8 cellular contexts compared by ENCODE assay signal in the genomic region with DNA sequence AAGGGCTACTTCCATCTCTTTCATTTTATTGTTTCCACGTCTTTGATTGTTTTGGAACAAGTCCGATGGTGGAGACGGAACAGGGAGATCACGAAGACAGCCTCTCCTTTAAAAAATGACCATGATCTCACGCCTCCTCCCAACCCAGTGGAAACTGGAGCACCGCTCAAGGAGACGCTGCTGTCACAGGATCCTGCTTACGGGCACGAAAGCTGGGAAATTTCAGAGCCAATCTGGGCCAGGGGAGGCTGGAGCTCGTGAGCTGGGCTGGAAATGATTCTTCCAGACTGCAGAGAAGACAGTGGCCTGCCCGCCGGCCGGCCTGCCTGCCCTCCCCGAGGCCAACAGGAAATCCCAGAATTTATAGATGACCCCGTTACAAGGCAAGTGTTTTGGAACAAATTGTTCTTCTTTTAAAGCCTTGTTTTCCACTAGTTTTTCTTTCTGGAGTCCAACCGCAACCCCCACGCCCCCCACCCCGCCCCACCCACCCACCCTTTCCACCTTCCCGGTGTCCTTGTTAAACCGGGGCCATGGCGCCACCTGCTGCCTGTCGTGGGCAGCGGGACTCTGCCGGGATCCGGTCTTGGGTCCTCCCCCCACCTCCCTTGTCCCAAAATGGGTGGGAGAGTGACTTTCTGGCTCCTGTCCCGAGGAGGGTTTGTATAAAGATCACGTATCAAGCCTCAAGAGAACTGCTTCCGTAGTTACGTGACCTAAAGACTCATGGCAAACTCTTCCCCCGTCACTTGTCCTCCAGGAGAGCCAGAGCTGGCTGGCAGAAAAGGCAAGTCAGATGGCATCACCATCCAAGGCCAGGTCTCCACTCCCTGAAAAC. TPM values are rescaled to one million over a fixed set of nuclear protein-coding genes. Genes with fewer than 3 reads are reported as not detected.
DNase-seq lines count a peak whose midpoint lies in the region; ATAC-seq, FAIRE-seq and TF ChIP-seq lines count a peak whose summit lies in the region.

No MANE protein-coding gene starts in this region.

- no peaks in the 10 kb centered on the region for H3K27me3 Mint-ChIP-seq in CD4-positive, alpha-beta T cell

- no peaks in the 10 kb centered on the region for H3K9me3 Mint-ChIP-seq in CD4-positive, alpha-beta T cell

- no peak for TF ChIP-seq POLR2A in spleen (IDR thresholded peaks at IDR 0.05)

- H3K4me3 ChIP-seq in WI38 (ENCODE audit: low read depth, low read length) (peak overlapping the region; percentile 10; the same call in 1 of the 2 replicates), bronchial epithelial cell (ENCODE audit: low read depth, low read length) (peak overlapping the region; percentile 38), spleen (peak overlapping the region in 3 of 8 donors; percentile 7 to 59 (median 22))

- DNase-seq in CD4-positive, alpha-beta T cell, result peak; percentile 44 to 65 (median 52)
- DNase-seq in HEK293T (ENCODE audit: extremely low spot score) (peak; percentile 80), bronchial epithelial cell (ENCODE audit: low read depth) (no peak), islet precursor cell (peak; percentile 90), spleen (peak; percentile 94)

- H3K36me3 ChIP-seq in bronchial epithelial cell (ENCODE audit: control insufficient read depth, insufficient read depth, low read length) (no peaks in the 10 kb centered on the region), spleen (no peaks in the 10 kb centered on the region)

- peaks cover 0 to 50% (median 25%) of the 10 kb centered on the region in 6 donors for H3K4me1 ChIP-seq in spleen

- peak; percentile 67 for TF ChIP-seq CTCF in CD4-positive, alpha-beta T cell (IDR thresholded peaks at IDR 0.05)
- peak; percentile 62 for TF ChIP-seq CTCF in WI38 (IDR thresholded peaks at IDR 0.05; ENCODE audit: low read depth, low read length)
- peak; percentile 70 for TF ChIP-seq CTCF in bronchial epithelial cell (IDR thresholded peaks at IDR 0.05; ENCODE audit: insufficient read depth, low read length, severe bottlenecking)
- TF ChIP-seq CTCF in spleen (IDR thresholded peaks at IDR 0.05 in 8 of 11, conservative IDR thresholded peaks at IDR 0.05 in 3 of 11), result peak in 9 of 11 experiments; percentile 31 to 82 (median 73)

- intact Hi-C loops in CD4-positive, alpha-beta T cell (cut with DNase I, micrococcal nuclease), result loop anchor here (2.0 to 10.0 kb wide), 9 partner anchors 47 to 601 kb away; a partner anchor contains a TSS
- intact Hi-C loops in spleen (cut with DNase I; ENCODE audit: low total_unique reads), result loop anchor here (10.0 kb wide), 3 partner anchors 325 to 605 kb away; a partner anchor contains a TSS

- H3K27me3 ChIP-seq in CD4-positive, alpha-beta T cell (ENCODE audit: control insufficient read depth, insufficient read depth, low read length), result no peaks in the 10 kb centered on the region
- H3K27me3 ChIP-seq in bronchial epithelial cell (ENCODE audit: control insufficient read depth, insufficient read depth, low read length) (no peaks in the 10 kb centered on the region), spleen (replicated peaks in 1 of 7) (peaks cover 0 to 7% (median 0%) of the 10 kb centered on the region in 7 donors)

- H3K9me3 ChIP-seq in CD4-positive, alpha-beta T cell (ENCODE audit: control insufficient read depth, low read length), result no peaks in the 10 kb centered on the region
- H3K9me3 ChIP-seq in spleen, result no peaks in the 10 kb centered on the region

- peaks cover 37% of the 10 kb centered on the region for H3K4me1 Mint-ChIP-seq in CD4-positive, alpha-beta T cell (ENCODE audit: low read depth)

- 16 to 28% (median 23%) methylated on average over 30 of the region's 30 CpGs for WGBS in spleen, 5 donors

- no peak overlapping the region for H3K27ac ChIP-seq in CD4-positive, alpha-beta T cell (ENCODE audit: low read depth, low read length)
- peak overlapping the region; percentile 36 to 82 (median 66) for H3K27ac ChIP-seq in spleen

- no peak overlapping the region for H3K27ac Mint-ChIP-seq in CD4-positive, alpha-beta T cell

- POLR2A ChIA-PET in CD4-positive, alpha-beta T cell (lab: Charles Lee), result interaction anchor here (0.7 to 1.0 kb wide), 2 partner anchors 40 to 511 kb away, joined by 3 read pairs; a partner anchor contains a TSS
- POLR2A ChIA-PET in HEK293T (lab: Yijun Ruan, JAX), result no interaction called here

- H3K4me3 Mint-ChIP-seq in CD4-positive, alpha-beta T cell, result no peak overlapping the region

- ATAC-seq in CD4-positive, alpha-beta T cell (ENCODE audit: poor library complexity), result peak; percentile 64
- no peak for ATAC-seq in GM21619 (IDR thresholded peaks at IDR 0.05; ENCODE audit: unreplicated experiment)
- ATAC-seq in HG03521 (IDR thresholded peaks at IDR 0.05; ENCODE audit: unreplicated experiment), result no peak

- CTCF ChIA-PET in CD4-positive, alpha-beta T cell (lab: Charles Lee), result interaction anchor here (0.6 to 1.4 kb wide), 4 partner anchors 9 to 458 kb away, joined by 3 read pairs; no protein-coding TSS in a partner anchor
- CTCF ChIA-PET in HEK293T (lab: Yijun Ruan, JAX), result interaction anchor here (0.7 to 1.2 kb wide), 4 partner anchors 11 to 458 kb away, joined by 3 to 4 read pairs (median 3); no protein-coding TSS in a partner anchor

- no peaks in the 10 kb centered on the region for H3K36me3 Mint-ChIP-seq in CD4-positive, alpha-beta T cell (ENCODE audit: low read depth)

- no peak for FAIRE-seq in bronchial epithelial cell (lab: Jason Lieb, UNC)

TF ChIP-seq in HEK293T, 16 proteins besides CTCF, POLR2A, EP300 and RAD21:
- TF ChIP-seq ZNF384 (IDR thresholded peaks at IDR 0.05) (no peak), FOXK2 (IDR thresholded peaks at IDR 0.05) (no peak), ARNT (IDR thresholded peaks at IDR 0.05) (no peak), HDGF (IDR thresholded peaks at IDR 0.05; ENCODE audit: borderline replicate concordance) (no peak), CTBP1 (IDR thresholded peaks at IDR 0.05; ENCODE audit: borderline replicate concordance) (no peak), FOXA1 (IDR thresholded peaks at IDR 0.05) (no peak), BHLHE40 (IDR thresholded peaks at IDR 0.05; ENCODE audit: borderline replicate concordance) (no peak), L3MBTL2 (conservative IDR thresholded peaks at IDR 0.05) (no peak), ELF4 (IDR thresholded peaks at IDR 0.05) (no peak), SP1 (IDR thresholded peaks at IDR 0.05) (no peak), NFRKB (IDR thresholded peaks at IDR 0.05) (no peak)
- TF ChIP-seq, protein P1, sequence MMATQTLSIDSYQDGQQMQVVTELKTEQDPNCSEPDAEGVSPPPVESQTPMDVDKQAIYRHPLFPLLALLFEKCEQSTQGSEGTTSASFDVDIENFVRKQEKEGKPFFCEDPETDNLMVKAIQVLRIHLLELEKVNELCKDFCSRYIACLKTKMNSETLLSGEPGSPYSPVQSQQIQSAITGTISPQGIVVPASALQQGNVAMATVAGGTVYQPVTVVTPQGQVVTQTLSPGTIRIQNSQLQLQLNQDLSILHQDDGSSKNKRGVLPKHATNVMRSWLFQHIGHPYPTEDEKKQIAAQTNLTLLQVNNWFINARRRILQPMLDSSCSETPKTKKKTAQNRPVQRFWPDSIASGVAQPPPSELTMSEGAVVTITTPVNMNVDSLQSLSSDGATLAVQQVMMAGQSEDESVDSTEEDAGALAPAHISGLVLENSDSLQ (IDR thresholded peaks at IDR 0.05), result no peak

RNA-seq across cellular contexts. Expression of a gene that starts 40.3 kb away (rescaled TPM):
- total RNA-seq in CD4-positive, alpha-beta T cell, result 1 to 10 TPM; 1.5 to 2.1 TPM
- total RNA-seq in bronchial epithelial cell (0.79 and 1.8 TPM in 2 replicates), spleen (1 to 10 TPM; 1.4 to 3.0 (median 2.1) TPM)
- polyA plus RNA-seq in spleen, result 1 to 10 TPM in 2 of 3 donors, under 1 TPM in 1; 0.86 to 1.4 (median 1.2) TPM
